ENCODE assay signal across 36 cellular contexts in the genomic region with DNA sequence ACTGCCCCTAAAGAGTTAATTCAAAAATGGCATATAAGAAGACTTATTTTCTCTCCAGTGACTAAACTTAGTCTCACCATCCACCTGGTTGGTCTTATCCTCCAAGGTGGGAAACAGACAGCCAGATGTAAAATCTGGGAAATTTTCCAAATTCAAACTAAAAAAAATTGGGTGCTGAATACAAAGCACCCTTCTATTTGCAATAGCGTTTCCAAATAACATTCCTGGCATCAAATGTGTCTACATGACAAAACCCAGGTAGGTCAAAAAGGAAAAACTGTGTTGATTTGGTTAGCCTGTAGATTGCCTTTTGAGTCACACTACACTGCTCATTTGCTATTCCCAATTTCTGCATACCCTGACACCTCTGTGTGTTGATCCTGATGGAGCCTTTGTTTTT.
"Had no signal": no experiment of that assay in that cellular context is flagged by ENCODE, and none has a peak within 500 bp of the region (broad histone marks: within the 10 kb centered on the region; RNA-seq: fewer than 3 reads in every experiment).

No MANE protein-coding gene starts in this region.

- H3K4me1 ChIP-seq: colonic mucosa, gastroesophageal sphincter, pancreas, prostate gland, uterus had no signal

- DNase-seq: activated CD4-positive, alpha-beta T cell treated with anti-CD3 and anti-CD28 coated beads for 4 hours; activated CD4-positive, alpha-beta T cell treated with anti-CD3 and anti-CD28 coated beads, Interleukin-2, amount 50 U/mL, for 48 hours; activated CD8-positive, alpha-beta memory T cell treated with anti-CD3 and anti-CD28 coated beads for 24 hours; activated effector memory CD4-positive, alpha-beta T cell treated with Interleukin-2 at 50 U/mL for 16 hours; activated naive CD4-positive, alpha-beta T cell treated with Interleukin-2 at 50 U/mL for 16 hours; anterior cingulate cortex; cerebellar nuclear complex; colonic mucosa; effector CD8-positive, alpha-beta T cell; kidney; left colon; naive B cell; nephron progenitor cell; pancreas; retina; stimulated activated CD4-positive, alpha-beta T cell treated with anti-CD3 and anti-CD28 coated beads, Interleukin-1b, Interleukin-23, amount 100 ng/mL, for 48 hours; stimulated activated CD4-positive, alpha-beta T cell treated with anti-CD3 and anti-CD28 coated beads, Interleukin-4, amount 100 ng/mL, for 4 hours; stimulated activated CD8-positive, alpha-beta memory T cell treated with anti-CD3 and anti-CD28 coated beads, Interleukin-4, amount 100 ng/mL, for 48 hours; stimulated activated naive CD8-positive, alpha-beta T cell treated with anti-CD3 and anti-CD28 coated beads, Interleukin-15, amount 100 ng/mL, for 72 hours; substantia nigra; T-helper 9 cell; uterus had no signal

- H3K9me3 Mint-ChIP-seq: mesothelial cell of epicardium; nephron progenitor cell; stimulated activated memory B cell treated with anti-CD40 and anti-IgM and Interleukin-4, amounts not matched to agents 10 μg/mL and 1 μg/mL and 100 μg/mL, for 72 hours; stimulated activated naive CD8-positive, alpha-beta T cell treated with anti-CD3 and anti-CD28 coated beads, Interleukin-15, amount 100 ng/mL, for 72 hours; type B pancreatic cell had no signal

- ATAC-seq: gastroesophageal sphincter; left colon; sciatic nerve; stimulated activated memory B cell treated with anti-CD40 and anti-IgM and Interleukin-4, amounts not matched to agents 10 μg/mL and 1 μg/mL and 100 μg/mL, for 72 hours; stimulated activated naive CD8-positive, alpha-beta T cell treated with anti-CD3 and anti-CD28 coated beads, Interleukin-15, amount 100 ng/mL, for 72 hours had no signal

- H3K9me3 ChIP-seq: colonic mucosa, gastroesophageal sphincter, pancreas, prostate gland, uterus had no signal

- H3K4me1 Mint-ChIP-seq: mesothelial cell of epicardium; naive B cell; stimulated activated memory B cell treated with anti-CD40 and anti-IgM and Interleukin-4, amounts not matched to agents 10 μg/mL and 1 μg/mL and 100 μg/mL, for 72 hours; stimulated activated naive CD8-positive, alpha-beta T cell treated with anti-CD3 and anti-CD28 coated beads, Interleukin-15, amount 100 ng/mL, for 72 hours had no signal

- H3K27ac Mint-ChIP-seq: activated naive CD8-positive, alpha-beta T cell; mesothelial cell of epicardium; naive B cell; nephron progenitor cell; stimulated activated memory B cell treated with anti-CD40 and anti-IgM and Interleukin-4, amounts not matched to agents 10 μg/mL and 1 μg/mL and 100 μg/mL, for 72 hours; stimulated activated naive CD8-positive, alpha-beta T cell treated with anti-CD3 and anti-CD28 coated beads, Interleukin-15, amount 100 ng/mL, for 72 hours; type B pancreatic cell had no signal

- H3K27ac ChIP-seq: cardiac muscle cell, colonic mucosa, epithelial cell of prostate, gastroesophageal sphincter, hepatocyte, pancreas, prostate gland, skin epidermis, uterus, VCaP had no signal

- H3K4me3 ChIP-seq: cardiac muscle cell, colonic mucosa, gastroesophageal sphincter, hepatocyte, pancreas, prostate gland, skin epidermis, uterus had no signal

- H3K4me3 Mint-ChIP-seq: activated naive CD8-positive, alpha-beta T cell; mesothelial cell of epicardium; naive B cell; nephron progenitor cell; stimulated activated memory B cell treated with anti-CD40 and anti-IgM and Interleukin-4, amounts not matched to agents 10 μg/mL and 1 μg/mL and 100 μg/mL, for 72 hours; stimulated activated naive CD8-positive, alpha-beta T cell treated with anti-CD3 and anti-CD28 coated beads, Interleukin-15, amount 100 ng/mL, for 72 hours; type B pancreatic cell had no signal

- H3K27me3 Mint-ChIP-seq: activated naive CD8-positive, alpha-beta T cell; naive B cell; stimulated activated memory B cell treated with anti-CD40 and anti-IgM and Interleukin-4, amounts not matched to agents 10 μg/mL and 1 μg/mL and 100 μg/mL, for 72 hours; stimulated activated naive CD8-positive, alpha-beta T cell treated with anti-CD3 and anti-CD28 coated beads, Interleukin-15, amount 100 ng/mL, for 72 hours had no signal

- FAIRE-seq: endometrium, kidney, pancreas, TTC549 had no signal

- H3K36me3 Mint-ChIP-seq: activated naive CD8-positive, alpha-beta T cell; mesothelial cell of epicardium; naive B cell; stimulated activated memory B cell treated with anti-CD40 and anti-IgM and Interleukin-4, amounts not matched to agents 10 μg/mL and 1 μg/mL and 100 μg/mL, for 72 hours; type B pancreatic cell had no signal

- H3K27me3 ChIP-seq: colonic mucosa, gastroesophageal sphincter, hepatocyte, pancreas, uterus had no signal

- H3K36me3 ChIP-seq: cardiac muscle cell, colonic mucosa, gastroesophageal sphincter, pancreas, prostate gland, uterus had no signal
